Comparison of ENCODE assay signal across 12 cellular contexts in genomic region chr19:38663156-38663651, GRCh38. TPM values are rescaled to one million over a fixed set of nuclear protein-coding genes. Genes with fewer than 3 reads are reported as not detected.
DNase-seq lines count a peak whose midpoint lies in the region; ATAC-seq, FAIRE-seq and TF ChIP-seq lines count a peak whose summit lies in the region.
"Had no signal": no experiment of that assay in that cellular context is flagged by ENCODE, and none has a peak within 500 bp of the region (broad histone marks: within the 10 kb centered on the region; RNA-seq: fewer than 3 reads in every experiment).

No MANE protein-coding gene starts in this region.

- H3K27ac Mint-ChIP-seq in Calu3 (ENCODE audit: unreplicated experiment), result peak overlapping the region; percentile 100

- peaks cover 94% of the 10 kb centered on the region for H3K4me1 Mint-ChIP-seq in Calu3 (ENCODE audit: low read depth, unreplicated experiment)

- TF ChIP-seq CTCF in Calu3 (IDR thresholded peaks at IDR 0.05; ENCODE audit: unreplicated experiment), result no peak
- no peak for TF ChIP-seq CTCF in K562 (IDR thresholded peaks at IDR 0.05 in 2 of 3, conservative IDR thresholded peaks at IDR 0.05 in 1 of 3; ENCODE audit: insufficient read depth in 2 of 3, low read depth in 1 of 3, low read length in 3 of 3)
- no peak for TF ChIP-seq CTCF in left lung (IDR thresholded peaks at IDR 0.05)

- H3K79me2 ChIP-seq in K562 (ENCODE audit: control insufficient read depth, insufficient read depth, low read length), result peaks cover 97% of the 10 kb centered on the region

- 81% methylated on average over 16 of the region's 22 CpGs for whole genome bisulfite sequencing in K562 (ENCODE audit: insufficient coverage, low coverage, missing lambda C conversion rate)

- peaks cover 98% of the 10 kb centered on the region for H3K36me3 Mint-ChIP-seq in Calu3 (ENCODE audit: insufficient read depth, unreplicated experiment)

- CTCF ChIA-PET in Calu3 (lab: Charles Lee), result no interaction called here
- CTCF ChIA-PET in K562 (lab: Yijun Ruan, JAX; ENCODE audit: low intra/inter-chr PET ratio), result no interaction called here

- H3K27me3 Mint-ChIP-seq in Calu3 (ENCODE audit: unreplicated experiment), result no peaks in the 10 kb centered on the region

- no peak for TF ChIP-seq RAD21 in K562 (CRISPR knock-in tag; conservative IDR thresholded peaks at IDR 0.05 in 1 of 2, IDR thresholded peaks at IDR 0.05 in 1 of 2)

- POLR2A ChIA-PET in K562 (lab: Yijun Ruan, JAX), result interaction anchor here (0.7 to 5.2 kb wide), 11 partner anchors 8 to 23 kb away, joined by 3 to 31 read pairs (median 6); partner anchors contain the start of gene ACTN4

- peak overlapping the region; percentile 99 for H3K4me3 Mint-ChIP-seq in Calu3 (ENCODE audit: low read depth, unreplicated experiment)
- H3K4me3 Mint-ChIP-seq: neural crest cell, T-cell had no signal

- H3K9ac ChIP-seq in K562 (ENCODE audit: insufficient read depth in 1 of 2, low read depth in 2 of 2, low read length in 2 of 2) (peak overlapping the region; percentile 28 to 86; a peak in 2 of 4 replicates), skeletal muscle satellite cell (ENCODE audit: low read depth, low read length) (peak overlapping the region; percentile 78)

- H3K9me3 ChIP-seq in K562 (replicated peaks; ENCODE audit: control insufficient read depth, insufficient read depth, low read depth, low read length) (no peaks in the 10 kb centered on the region), left lung (no peaks in the 10 kb centered on the region), skeletal muscle satellite cell (replicated peaks; ENCODE audit: low read length) (no peaks in the 10 kb centered on the region)

- H4K20me1 ChIP-seq in K562 (replicated peaks; ENCODE audit: control insufficient read depth, insufficient read depth, low read length), result peaks cover 61% of the 10 kb centered on the region

- H3K27ac ChIP-seq in K562 (ENCODE audit: extremely low read depth, low read depth, low read length), result peak overlapping the region; percentile 37; the same call in 1 of the 3 replicates
- H3K27ac ChIP-seq in left lung, result peak overlapping the region; percentile 86 to 93

- DNase-seq in Calu3 (no peak), K562 (ENCODE audit: extremely low read depth in 1 of 4, low spot score in 3 of 4) (no peak), left lung (no peak), NCI-H146 treated with DMSO at 0.1 percent for 48 hours (lab: John Stamatoyannopoulos, UW; ENCODE audit: unreplicated experiment) (no peak)
- DNase-seq in central memory CD4-positive, alpha-beta T cell, result no peak
- DNase-seq: NCI-H345, T-cell had no signal

- TF ChIP-seq POLR2A in K562 (conservative IDR thresholded peaks at IDR 0.05), result no peak

- no peaks in the 10 kb centered on the region for H3K9me3 Mint-ChIP-seq in Calu3 (ENCODE audit: low read depth, unreplicated experiment)
- H3K9me3 Mint-ChIP-seq: neural crest cell, T-cell had no signal

- H2AFZ ChIP-seq in K562 (ENCODE audit: low read depth, low read length), result no peak overlapping the region

- in situ Hi-C loops in K562 (cut with MboI), result no loop called here

- H3K9me1 ChIP-seq in K562 (ENCODE audit: control insufficient read depth, insufficient read depth, low read length), result peaks cover 9% of the 10 kb centered on the region

- H3K4me2 ChIP-seq in K562 (ENCODE audit: insufficient read depth, low read length), result peak overlapping the region; percentile 66; the same call in 1 of the 2 replicates
- H3K4me2 ChIP-seq in skeletal muscle satellite cell (ENCODE audit: low read length), result peak overlapping the region; percentile 59

- H3K4me1 ChIP-seq in K562 (replicated peaks in 1 of 2; ENCODE audit: control insufficient read depth in 2 of 2, insufficient read depth in 2 of 2, low read length in 2 of 2) (peaks cover 41 to 87% of the 10 kb centered on the region in 2 experiments), left lung (peaks cover 84 to 100% of the 10 kb centered on the region in 2 donors), skeletal muscle satellite cell (ENCODE audit: control insufficient read depth, insufficient read depth, low read length) (peaks cover 91% of the 10 kb centered on the region)

- no peak for FAIRE-seq in K562 (lab: Jason Lieb, UNC)

- no TSS peak for BruUV-seq in Calu3 (replicated peaks; lab: Mats Ljungman, UMichigan)
- BruUV-seq in K562 (replicated peaks; lab: Mats Ljungman, UMichigan), result no TSS peak

- no peak for ATAC-seq in K562
- ATAC-seq in left lung, result no peak
- no peak for ATAC-seq in GM21576 (IDR thresholded peaks at IDR 0.05; ENCODE audit: unreplicated experiment)
- no peak for ATAC-seq in GM18517 (IDR thresholded peaks at IDR 0.05; ENCODE audit: unreplicated experiment)

- no peak for TF ChIP-seq EP300 in K562 (IDR thresholded peaks at IDR 0.05; ENCODE audit: low read length)

- H3K27me3 ChIP-seq in K562 (ENCODE audit: control insufficient read depth in 2 of 2, insufficient read depth in 2 of 2, low read length in 2 of 2), result no peaks in the 10 kb centered on the region
- H3K27me3 ChIP-seq in left lung, result no peaks in the 10 kb centered on the region
- no peaks in the 10 kb centered on the region for H3K27me3 ChIP-seq in skeletal muscle satellite cell (ENCODE audit: control insufficient read depth, insufficient read depth, low read length)

- no peak overlapping the region for H3K4me3 ChIP-seq in K562
- H3K4me3 ChIP-seq in left lung, result no peak overlapping the region
- no peak overlapping the region for H3K4me3 ChIP-seq in skeletal muscle satellite cell (ENCODE audit: low read length)

- peaks cover 70% of the 10 kb centered on the region for H3K36me3 ChIP-seq in K562 (ENCODE audit: control insufficient read depth, insufficient read depth, low read length)
- peaks cover 0 to 6% of the 10 kb centered on the region in 2 donors for H3K36me3 ChIP-seq in left lung
- peaks cover 34% of the 10 kb centered on the region for H3K36me3 ChIP-seq in skeletal muscle satellite cell (ENCODE audit: insufficient read depth, low read length)

- intact Hi-C loops in Calu3 (cut with micrococcal nuclease; ENCODE audit: unreplicated experiment), result no loop called here
- intact Hi-C loops in K562 (cut with micrococcal nuclease), result no loop called here
- intact Hi-C loops in left lung (cut with DNase I), result no loop called here

RNA-seq across cellular contexts. Expression of gene ACTN4, which starts 15.8 kb away (rescaled TPM):
- total RNA-seq in Calu3 (2022) (1,462 and 1,577 TPM in 2 replicates), K562 (2014; rRNA removed) (159 and 202 TPM in 2 replicates), K562 (2014; rRNA removed; fragmentation: Illumina TruSeq; extraction: Trizol) (67.2 and 80.0 TPM in 2 replicates), K562 (2015; rRNA removed; fragmentation: Illumina TruSeq; extraction: Trizol) (58.2 and 67.4 TPM in 2 replicates), K562 (2021) (362 and 385 TPM in 2 replicates), left lung (100 to 1,000 TPM; 576 to 647 TPM)
- total RNA-seq in K562 (2011; cell fraction: chromatin; rRNA removed; ENCODE audit: low replicate concordance), result 168 and 288 TPM in 2 replicates
- 79.0 and 102 TPM in 2 replicates for total RNA-seq in K562 (2011; cell fraction: nucleolus; rRNA removed)
- 99.5 and 155 TPM in 2 replicates for total RNA-seq in K562 (2011; cell fraction: nucleoplasm; rRNA removed)
- polyA plus RNA-seq in K562 (2011; rRNA removed) (130 and 299 TPM in 2 replicates), K562 (2014; fragmentation: Illumina TruSeq; extraction: Trizol) (149 and 163 TPM in 2 replicates), K562 (2014; fragmentation: Nextera tagmentation; extraction: Ambion mirVana) (1 to 10 TPM; 3.1 to 8.4 TPM), K562 (2014; rRNA removed) (115 and 125 TPM in 2 replicates)
- 90.1 and 157 TPM in 2 replicates for polyA plus RNA-seq in K562 (2011; cell fraction: cytosol; rRNA removed)
- polyA plus RNA-seq in K562 (2011; cell fraction: nucleus; rRNA removed), result 395 and 716 TPM in 2 replicates
- polyA plus RNA-seq in K562 (2012), result 444 and 454 TPM in 2 replicates
- polyA minus RNA-seq in K562 (2011; rRNA and poly(A)+ RNA removed), result 140 and 177 TPM in 2 replicates
- polyA minus RNA-seq in K562 (2011; cell fraction: cytosol; rRNA and poly(A)+ RNA removed), result 135 and 194 TPM in 2 replicates
- polyA minus RNA-seq in K562 (2011; cell fraction: nucleus; rRNA and poly(A)+ RNA removed), result 51.4 and 130 TPM in 2 replicates
- 162 and 238 TPM in 2 replicates for total RNA-seq in skeletal muscle satellite cell (2012; rRNA removed)

RNA-seq across cellular contexts. Expression of gene EIF3K, which starts 44.2 kb away (rescaled TPM):
- total RNA-seq in Calu3 (2022) (334 and 338 TPM in 2 replicates), K562 (2014; rRNA removed) (733 and 769 TPM in 2 replicates), K562 (2014; rRNA removed; fragmentation: Illumina TruSeq; extraction: Trizol) (363 and 429 TPM in 2 replicates), K562 (2015; rRNA removed; fragmentation: Illumina TruSeq; extraction: Trizol) (589 and 623 TPM in 2 replicates), K562 (2021) (686 and 693 TPM in 2 replicates), left lung (100 to 1,000 TPM; 184 to 224 TPM)
- 131 and 282 TPM in 2 replicates for total RNA-seq in K562 (2011; cell fraction: chromatin; rRNA removed; ENCODE audit: low replicate concordance)
- total RNA-seq in K562 (2011; cell fraction: nucleolus; rRNA removed), result 236 and 263 TPM in 2 replicates
- total RNA-seq in K562 (2011; cell fraction: nucleoplasm; rRNA removed), result 210 and 273 TPM in 2 replicates
- polyA plus RNA-seq in K562 (2011; rRNA removed) (387 and 460 TPM in 2 replicates), K562 (2014; fragmentation: Illumina TruSeq; extraction: Trizol) (1,607 and 1,827 TPM in 2 replicates), K562 (2014; fragmentation: Nextera tagmentation; extraction: Ambion mirVana) (1,000 to 10,000 TPM; 1,193 to 1,486 TPM), K562 (2014; rRNA removed) (798 and 985 TPM in 2 replicates)
- 1,168 and 1,898 TPM in 2 replicates for polyA plus RNA-seq in K562 (2011; cell fraction: cytosol; rRNA removed)
- polyA plus RNA-seq in K562 (2011; cell fraction: nucleus; rRNA removed), result 374 and 383 TPM in 2 replicates
- polyA plus RNA-seq in K562 (2012), result 971 and 1,007 TPM in 2 replicates
- 447 and 499 TPM in 2 replicates for polyA minus RNA-seq in K562 (2011; rRNA and poly(A)+ RNA removed)
- polyA minus RNA-seq in K562 (2011; cell fraction: cytosol; rRNA and poly(A)+ RNA removed), result 339 and 351 TPM in 2 replicates
- 64.2 and 164 TPM in 2 replicates for polyA minus RNA-seq in K562 (2011; cell fraction: nucleus; rRNA and poly(A)+ RNA removed)
- total RNA-seq in skeletal muscle satellite cell (2012; rRNA removed), result 591 and 1,054 TPM in 2 replicates

RNA-seq across cellular contexts. Expression of gene MAP4K1, which starts 45.5 kb away (rescaled TPM):
- total RNA-seq in Calu3 (2022), result 1.2 TPM in 1 of 2 replicates, not detected in the other
- total RNA-seq in K562 (2011; cell fraction: chromatin; rRNA removed; ENCODE audit: low replicate concordance), result 1.7 and 3.2 TPM in 2 replicates
- 0.83 and 1.8 TPM in 2 replicates for total RNA-seq in K562 (2011; cell fraction: nucleolus; rRNA removed)
- total RNA-seq in K562 (2011; cell fraction: nucleoplasm; rRNA removed), result 0.92 and 2.5 TPM in 2 replicates
- 0.65 TPM in 1 of 2 replicates, not detected in the other for total RNA-seq in K562 (2014; rRNA removed)
- 0.47 TPM in 1 of 2 replicates, not detected in the other for total RNA-seq in K562 (2014; rRNA removed; fragmentation: Illumina TruSeq; extraction: Trizol)
- 0.14 and 0.38 TPM in 2 replicates for total RNA-seq in K562 (2015; rRNA removed; fragmentation: Illumina TruSeq; extraction: Trizol)
- 3.0 and 3.2 TPM in 2 replicates for total RNA-seq in K562 (2021)
- polyA plus RNA-seq in K562 (2011; rRNA removed), result 0.39 and 0.81 TPM in 2 replicates
- 0.50 and 0.69 TPM in 2 replicates for polyA plus RNA-seq in K562 (2011; cell fraction: cytosol; rRNA removed)
- 2.9 and 4.0 TPM in 2 replicates for polyA plus RNA-seq in K562 (2011; cell fraction: nucleus; rRNA removed)
- 0.57 and 1.1 TPM in 2 replicates for polyA plus RNA-seq in K562 (2012)
- polyA plus RNA-seq in K562 (2014; fragmentation: Illumina TruSeq; extraction: Trizol), result 0.31 and 0.61 TPM in 2 replicates
- 1 to 10 TPM in 1 of 2 experiments, under 1 TPM in 1; 0.99 to 1.4 TPM for polyA plus RNA-seq in K562 (2014; fragmentation: Nextera tagmentation; extraction: Ambion mirVana)
- 0.50 and 0.99 TPM in 2 replicates for polyA plus RNA-seq in K562 (2014; rRNA removed)
- 0.27 and 0.91 TPM in 2 replicates for polyA minus RNA-seq in K562 (2011; rRNA and poly(A)+ RNA removed)
- not detected in 2 replicates for polyA minus RNA-seq in K562 (2011; cell fraction: cytosol; rRNA and poly(A)+ RNA removed)
- polyA minus RNA-seq in K562 (2011; cell fraction: nucleus; rRNA and poly(A)+ RNA removed), result 0.56 and 2.3 TPM in 2 replicates
- 10 to 100 TPM in 1 of 2 donors, 1 to 10 TPM in 1; 6.1 to 10.7 TPM for total RNA-seq in left lung
- 0.25 TPM in 1 of 2 replicates, not detected in the other for total RNA-seq in skeletal muscle satellite cell (2012; rRNA removed)
- total RNA-seq: fibroblast of villous mesenchyme had no signal
